ENCODE assay signal across 1 cellular context in the genomic region with DNA sequence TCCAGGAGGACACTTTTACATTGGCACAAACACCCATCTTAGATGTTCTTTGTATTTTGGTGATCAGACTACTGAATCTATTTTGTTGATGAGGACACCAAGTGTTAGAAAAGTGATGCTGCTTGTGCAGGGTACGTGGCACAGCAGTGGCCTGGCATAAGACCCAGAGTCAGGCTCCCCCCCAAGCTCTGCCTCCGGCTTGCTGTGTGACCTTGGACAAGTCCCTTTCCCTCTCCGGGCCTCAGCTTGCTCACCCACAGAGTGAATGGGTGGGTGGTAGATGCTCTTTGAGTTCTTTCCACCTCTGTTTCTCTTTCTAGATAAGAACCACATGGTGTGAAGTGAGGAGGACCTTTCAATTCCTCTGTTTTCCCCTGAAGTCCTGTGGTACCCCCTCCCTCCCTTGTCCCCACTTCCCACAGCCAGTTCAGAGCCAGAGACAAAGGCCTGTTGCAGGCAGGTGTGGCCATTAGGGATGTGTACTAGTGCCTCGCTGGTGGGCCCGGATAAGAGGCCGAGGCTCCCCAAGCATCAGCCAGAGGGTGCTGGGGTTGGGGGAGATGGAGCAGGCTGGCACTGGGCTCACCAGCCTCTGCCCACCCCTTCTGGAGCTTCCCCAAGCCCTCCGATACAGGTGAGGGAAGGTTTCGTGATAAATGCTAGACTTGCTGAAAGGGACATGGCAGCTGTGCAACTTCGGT.
TF ChIP-seq lines count a peak whose summit lies in the region.

No MANE protein-coding gene starts in this region.

TF ChIP-seq in H1, 55 proteins besides CTCF, POLR2A, EP300 and RAD21:
- TF ChIP-seq RBBP5 (IDR thresholded peaks at IDR 0.05; ENCODE audit: borderline replicate concordance, low read depth, low read length) (no peak), HDAC6 (IDR thresholded peaks at IDR 0.05; ENCODE audit: low read depth, low read length) (no peak), NANOG (IDR thresholded peaks at IDR 0.05; ENCODE audit: insufficient read depth, low read depth, low read length, poor library complexity, severe bottlenecking) (no peak), SP1 (IDR thresholded peaks at IDR 0.05; ENCODE audit: low read depth, low read length) (no peak), SP2 (IDR thresholded peaks at IDR 0.05; ENCODE audit: low read length) (no peak), EGR1 (IDR thresholded peaks at IDR 0.05; ENCODE audit: borderline replicate concordance, low read depth, low read length) (no peak), BACH1 (IDR thresholded peaks at IDR 0.05; ENCODE audit: low read length) (no peak), TCF12 (IDR thresholded peaks at IDR 0.05; ENCODE audit: low read depth, low read length) (no peak), CBX8 (IDR thresholded peaks at IDR 0.05; ENCODE audit: borderline replicate concordance, low read depth, low read length) (no peak), TAF1 (IDR thresholded peaks at IDR 0.05; ENCODE audit: low read depth, low read length) (no peak), FOSL1 (IDR thresholded peaks at IDR 0.05; ENCODE audit: insufficient read depth, low read depth, low read length) (no peak), RFX5 (IDR thresholded peaks at IDR 0.05; ENCODE audit: borderline replicate concordance, low read depth, low read length) (no peak), JUN (IDR thresholded peaks at IDR 0.05; ENCODE audit: low read depth, low read length) (no peak), JUND (IDR thresholded peaks at IDR 0.05; ENCODE audit: low read length) (no peak), MAFK (IDR thresholded peaks at IDR 0.05; ENCODE audit: low read depth, low read length) (no peak), GABPA (IDR thresholded peaks at IDR 0.05; ENCODE audit: borderline replicate concordance, insufficient read depth, low read length) (no peak), RNF2 (IDR thresholded peaks at IDR 0.05; ENCODE audit: borderline replicate concordance, low read depth, low read length, missing control alignments, poor library complexity, severe bottlenecking) (no peak)
- TF ChIP-seq, protein P1, sequence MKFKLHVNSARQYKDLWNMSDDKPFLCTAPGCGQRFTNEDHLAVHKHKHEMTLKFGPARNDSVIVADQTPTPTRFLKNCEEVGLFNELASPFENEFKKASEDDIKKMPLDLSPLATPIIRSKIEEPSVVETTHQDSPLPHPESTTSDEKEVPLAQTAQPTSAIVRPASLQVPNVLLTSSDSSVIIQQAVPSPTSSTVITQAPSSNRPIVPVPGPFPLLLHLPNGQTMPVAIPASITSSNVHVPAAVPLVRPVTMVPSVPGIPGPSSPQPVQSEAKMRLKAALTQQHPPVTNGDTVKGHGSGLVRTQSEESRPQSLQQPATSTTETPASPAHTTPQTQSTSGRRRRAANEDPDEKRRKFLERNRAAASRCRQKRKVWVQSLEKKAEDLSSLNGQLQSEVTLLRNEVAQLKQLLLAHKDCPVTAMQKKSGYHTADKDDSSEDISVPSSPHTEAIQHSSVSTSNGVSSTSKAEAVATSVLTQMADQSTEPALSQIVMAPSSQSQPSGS (IDR thresholded peaks at IDR 0.05; ENCODE audit: low read length): no peak
